Comparison of ENCODE assay signal across 15 cellular contexts in genomic region chr9:89808076-89808701, GRCh38.
DNase-seq lines count a peak whose midpoint lies in the region; ATAC-seq and TF ChIP-seq lines count a peak whose summit lies in the region.
"Had no signal": no experiment of that assay in that cellular context is flagged by ENCODE, and none has a peak within 500 bp of the region (broad histone marks: within the 10 kb centered on the region; RNA-seq: fewer than 3 reads in every experiment).

No MANE protein-coding gene starts in this region.

- H3K4me3 ChIP-seq in brain microvascular endothelial cell (ENCODE audit: low read depth, low read length) (no peak overlapping the region), ovary (no peak overlapping the region)
- H3K4me3 ChIP-seq: esophagus muscularis mucosa, left lung had no signal

- TF ChIP-seq POLR2A in ovary (IDR thresholded peaks at IDR 0.05) = no peak

- TF ChIP-seq CTCF in brain microvascular endothelial cell (IDR thresholded peaks at IDR 0.05; ENCODE audit: low read depth, low read length, missing control alignments) (peak; percentile 15), ovary (IDR thresholded peaks at IDR 0.05) (peak in 2 of 3 donors; percentile 11 to 44)

- intact Hi-C loops in ovary (cut with DNase I) = loop anchor here in 1 of 4 donors (10.0 kb wide), 1 partner anchor 203 kb away; the partner anchor contains the start of gene GADD45G

- in situ Hi-C loops in brain microvascular endothelial cell (cut with HindIII; ENCODE audit: low pct_ligation_motif_present, low sequenced_read_pairs) = no loop called here

- ATAC-seq in GM18868 (IDR thresholded peaks at IDR 0.05; ENCODE audit: unreplicated experiment) = no peak
- ATAC-seq: left lung had no signal

- peak overlapping the region; percentile 68 for H3K27ac ChIP-seq in brain microvascular endothelial cell
- H3K27ac ChIP-seq in ovary = peak overlapping the region in 1 of 2 donors; percentile 25
- H3K27ac ChIP-seq: 22Rv1, esophagus muscularis mucosa, left lung had no signal

- peaks cover 6% of the 10 kb centered on the region for H3K4me1 ChIP-seq in ovary (ENCODE audit: insufficient read depth)
- H3K4me1 ChIP-seq: left lung had no signal

- peak; percentile 48 for DNase-seq in NCI-H1092 treated with DMSO at 0.1 percent for 48 hours (lab: John Stamatoyannopoulos, UW)
- no peak for DNase-seq in NCI-H1092 (lab: John Stamatoyannopoulos, UW)
- peak; percentile 65 to 88 (median 73) for DNase-seq in NCI-H1417 (lab: John Stamatoyannopoulos, UW)
- DNase-seq in brain microvascular endothelial cell = peak; percentile 14
- DNase-seq in ovary = peak in 3 of 5 donors; percentile 28 to 49 (median 41)
- DNase-seq in NCI-H526 treated with DMSO at 0.1 percent for 48 hours (lab: John Stamatoyannopoulos, UW) = no peak
- DNase-seq in NK-92 (lab: John Stamatoyannopoulos, UW; ENCODE audit: unreplicated experiment) = no peak
- DNase-seq: activated CD4-positive, alpha-beta T cell treated with anti-CD3 and anti-CD28 coated beads for 48 hours; activated naive CD8-positive, alpha-beta T cell treated with anti-CD3 and anti-CD28 coated beads, Interleukin-2, amount 10 ng/mL, durations not matched to agents 7 days and 5 days; GF-D8; left lung; RPMI8226 had no signal

- no peaks in the 10 kb centered on the region for H3K27me3 ChIP-seq in brain microvascular endothelial cell (replicated peaks)
- H3K27me3 ChIP-seq in ovary = no peaks in the 10 kb centered on the region
- H3K27me3 ChIP-seq: left lung had no signal

- TF ChIP-seq EP300 in ovary (IDR thresholded peaks at IDR 0.05) = no peak

- H3K9me3 ChIP-seq in ovary = no peaks in the 10 kb centered on the region
- H3K9me3 ChIP-seq: esophagus muscularis mucosa, left lung had no signal

- H3K36me3 ChIP-seq in brain microvascular endothelial cell (replicated peaks) = no peaks in the 10 kb centered on the region
- no peaks in the 10 kb centered on the region for H3K36me3 ChIP-seq in ovary
- H3K36me3 ChIP-seq: esophagus muscularis mucosa, left lung had no signal

- 44 to 55% (median 50%) methylated on average over 13 of the region's 13 CpGs for WGBS in ovary, 3 donors

Comparison
In these comparisons a context has a peak if more than half of its experiments do, and no peak if none do; other contexts are left out.
1. DNase-seq: peak in NCI-H1092 treated with DMSO at 0.1 percent for 48 hours (single experiment), NCI-H1417 (3 of 3), brain microvascular endothelial cell (single experiment) and ovary (3 of 5); none in NCI-H1092 (single experiment), NCI-H526 treated with DMSO at 0.1 percent for 48 hours (single experiment) and NK-92 (single experiment).